Comparison of ENCODE assay signal across 21 cellular contexts in the genomic region with DNA sequence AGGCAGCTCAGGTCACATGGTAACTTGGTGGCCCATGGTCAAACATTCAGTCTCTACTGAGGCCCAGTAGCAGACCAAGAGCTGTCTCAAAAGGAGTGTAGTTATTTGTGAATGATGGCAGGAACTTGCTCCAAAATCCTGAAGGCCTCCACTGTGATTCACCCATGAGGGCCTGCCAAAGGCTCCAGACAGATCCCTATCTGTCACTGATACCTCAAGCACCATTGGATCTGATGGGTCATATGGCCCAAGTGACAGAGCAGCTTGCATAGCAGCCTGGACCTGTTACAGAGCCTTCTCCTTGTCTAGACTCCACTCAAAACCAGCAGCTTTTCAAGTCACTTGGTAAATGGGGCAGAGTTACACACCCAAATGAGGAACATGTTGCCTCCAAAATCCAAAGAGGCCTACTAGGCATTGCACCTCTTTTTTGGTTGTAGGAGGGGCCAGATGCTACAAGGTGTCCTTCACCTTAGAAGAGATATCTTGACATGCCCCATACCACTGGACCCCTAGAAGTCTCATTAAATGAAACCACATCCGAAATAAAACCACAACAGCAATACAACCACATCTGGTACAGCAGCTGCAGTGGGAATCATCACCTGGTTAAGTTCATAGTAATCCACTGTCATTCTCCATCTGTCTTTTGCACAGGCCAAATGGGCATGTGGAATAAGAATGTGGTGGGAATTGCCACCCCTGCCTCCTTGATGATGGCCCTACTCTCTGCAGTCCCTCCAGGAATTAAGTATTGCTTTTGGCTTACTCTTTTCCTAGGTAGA.
"Had no signal": no experiment of that assay in that cellular context is flagged by ENCODE, and none has a peak within 500 bp of the region (broad histone marks: within the 10 kb centered on the region; RNA-seq: fewer than 3 reads in every experiment).

No MANE protein-coding gene starts in this region.

- H3K4me2 ChIP-seq: smooth muscle cell had no signal

- H3K36me3 Mint-ChIP-seq: activated naive CD8-positive, alpha-beta T cell; naive thymus-derived CD8-positive, alpha-beta T cell had no signal

- DNase-seq: activated CD4-positive, alpha-beta T cell treated with anti-CD3 and anti-CD28 coated beads, Interleukin-2, amount 10 ng/mL, durations not matched to agents 24 days and 14 days; activated CD8-positive, alpha-beta memory T cell treated with anti-CD3 and anti-CD28 coated beads, Interleukin-2, amount 50 U/mL, for 4 hours; activated gamma-delta T cell; activated T-cell treated with anti-CD3 and anti-CD28 coated beads, Interleukin-2, amount 50 U/mL, for 72 hours; amniotic stem cell; effector CD8-positive, alpha-beta T cell; esophagus squamous epithelium; foreskin fibroblast; mesendoderm; naive thymus-derived CD8-positive, alpha-beta T cell; pancreas; right lobe of liver; stimulated activated CD4-positive, alpha-beta T cell treated with anti-CD3 and anti-CD28 coated beads, Interleukin-4, amount 100 ng/mL, for 1 hour; stimulated activated naive CD8-positive, alpha-beta T cell treated with anti-CD3 and anti-CD28 coated beads, Interleukin-15, amount 100 ng/mL, for 72 hours; T1000; transverse colon had no signal

- H3K27me3 Mint-ChIP-seq: activated CD4-positive, alpha-beta T cell treated with anti-CD3 and anti-CD28 coated beads, Interleukin-2, amount 10 ng/mL, durations not matched to agents 24 days and 14 days; activated naive CD8-positive, alpha-beta T cell; naive thymus-derived CD8-positive, alpha-beta T cell; stimulated activated naive CD8-positive, alpha-beta T cell treated with anti-CD3 and anti-CD28 coated beads, Interleukin-15, amount 100 ng/mL, for 72 hours had no signal

- H3K4me3 Mint-ChIP-seq: activated CD4-positive, alpha-beta T cell treated with anti-CD3 and anti-CD28 coated beads, Interleukin-2, amount 10 ng/mL, durations not matched to agents 24 days and 14 days; activated naive CD8-positive, alpha-beta T cell; activated T-cell treated with anti-CD3 and anti-CD28 coated beads, Interleukin-2, amount 50 U/mL, for 72 hours; dendritic cell treated with granulocyte-macrophage colony-stimulating factor and Interleukin-4, amounts not matched to agents 40 ng/mL and 50 ng/mL, for 4 days; naive thymus-derived CD8-positive, alpha-beta T cell; stimulated activated naive CD8-positive, alpha-beta T cell treated with anti-CD3 and anti-CD28 coated beads, Interleukin-15, amount 100 ng/mL, for 72 hours had no signal

- H3K9me3 Mint-ChIP-seq: dendritic cell treated with granulocyte-macrophage colony-stimulating factor and Interleukin-4, amounts not matched to agents 40 ng/mL and 50 ng/mL, for 4 days had no signal

- H3K4me1 ChIP-seq: right lobe of liver had no signal

- H3K4me3 ChIP-seq: esophagus squamous epithelium, pancreas, right lobe of liver, smooth muscle cell, suprapubic skin, transverse colon had no signal

- H3K27ac Mint-ChIP-seq: activated CD4-positive, alpha-beta T cell treated with anti-CD3 and anti-CD28 coated beads, Interleukin-2, amount 10 ng/mL, durations not matched to agents 24 days and 14 days; activated naive CD8-positive, alpha-beta T cell; activated T-cell treated with anti-CD3 and anti-CD28 coated beads, Interleukin-2, amount 50 U/mL, for 72 hours; dendritic cell treated with granulocyte-macrophage colony-stimulating factor and Interleukin-4, amounts not matched to agents 40 ng/mL and 50 ng/mL, for 4 days; stimulated activated naive CD8-positive, alpha-beta T cell treated with anti-CD3 and anti-CD28 coated beads, Interleukin-15, amount 100 ng/mL, for 72 hours had no signal

- H3K9me3 ChIP-seq: esophagus squamous epithelium, pancreas, right lobe of liver, suprapubic skin, transverse colon had no signal

- ATAC-seq: activated T-cell treated with anti-CD3 and anti-CD28 coated beads, Interleukin-2, amount 50 U/mL, for 72 hours; naive thymus-derived CD8-positive, alpha-beta T cell; pancreas; right lobe of liver; stimulated activated naive CD8-positive, alpha-beta T cell treated with anti-CD3 and anti-CD28 coated beads, Interleukin-15, amount 100 ng/mL, for 72 hours had no signal

- FAIRE-seq: endothelial cell of umbilical vein, pancreas had no signal

- H3K27ac ChIP-seq: esophagus squamous epithelium, pancreas, right lobe of liver, suprapubic skin, transverse colon had no signal

- H3K36me3 ChIP-seq: esophagus squamous epithelium, pancreas, right lobe of liver, suprapubic skin, transverse colon had no signal

- H3K27me3 ChIP-seq: esophagus squamous epithelium, pancreas, right lobe of liver, suprapubic skin, transverse colon had no signal
